8 cellular contexts compared by ENCODE assay signal in the genomic region with DNA sequence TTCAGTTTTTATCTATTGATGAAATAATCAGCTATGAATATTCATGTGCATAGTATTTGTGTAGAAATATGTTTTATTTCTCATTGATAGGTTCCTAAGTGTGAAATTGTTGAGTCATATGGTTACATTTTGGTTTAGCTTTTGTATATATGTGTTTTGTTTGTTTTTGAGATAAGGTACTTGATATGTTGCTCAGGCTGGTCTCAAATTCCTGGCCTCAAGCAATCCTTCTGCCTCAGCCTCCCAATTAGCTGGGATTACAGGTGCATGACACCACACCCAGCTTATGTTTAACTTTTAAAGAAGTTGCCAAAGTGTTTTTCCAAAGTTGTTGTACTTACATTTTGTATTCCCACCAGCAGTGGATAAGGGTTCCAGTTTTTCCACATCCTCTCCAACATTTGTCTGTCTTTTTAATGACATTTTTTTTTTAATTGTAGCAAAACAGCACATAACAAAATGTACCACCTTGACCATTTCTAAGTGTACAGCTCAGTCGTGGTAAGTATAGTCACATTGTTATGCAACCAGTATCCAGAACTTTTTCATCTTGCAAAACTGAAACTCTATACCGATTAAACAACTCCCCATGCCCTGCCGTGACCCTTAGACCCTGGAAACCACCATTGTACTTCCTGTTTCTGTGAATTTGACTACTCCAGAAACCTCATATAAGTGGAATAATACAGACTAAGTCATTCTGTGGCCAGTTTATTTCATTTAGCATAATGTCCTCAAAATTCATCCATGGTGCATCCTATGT. TPM values are rescaled to one million over a fixed set of nuclear protein-coding genes. Genes with fewer than 3 reads are reported as not detected.
A peak's percentile ranks its signal among the peaks of the same experiment; 100 is the strongest.
DNase-seq lines count a peak whose midpoint lies in the region; ATAC-seq, FAIRE-seq and TF ChIP-seq lines count a peak whose summit lies in the region.

No MANE protein-coding gene starts in this region.

- H3K27me3 ChIP-seq in A673 (replicated peaks; ENCODE audit: insufficient read depth, low read depth, low read length, poor library complexity) (no peaks in the 10 kb centered on the region), GM12878 (replicated peaks in 1 of 2; ENCODE audit: control insufficient read depth in 2 of 2, insufficient read depth in 2 of 2, low read length in 1 of 2) (no peaks in the 10 kb centered on the region)
- no peaks in the 10 kb centered on the region for H3K27me3 ChIP-seq in effector memory CD4-positive, alpha-beta T cell (replicated peaks; ENCODE audit: control insufficient read depth, insufficient read depth, low read length, poor library complexity, severe bottlenecking)

- no peak overlapping the region for H3K9ac ChIP-seq in GM12878 (ENCODE audit: control insufficient read depth, insufficient read depth, low read length)

- H3K9me3 ChIP-seq in A673 (ENCODE audit: low read depth, low read length, poor library complexity, severe bottlenecking) (no peaks in the 10 kb centered on the region), GM12878 (replicated peaks; ENCODE audit: control insufficient read depth, insufficient read depth, low read length) (no peaks in the 10 kb centered on the region)
- H3K9me3 ChIP-seq in effector memory CD4-positive, alpha-beta T cell (ENCODE audit: control insufficient read depth, low read length), result no peaks in the 10 kb centered on the region

- ATAC-seq in GM19452 (IDR thresholded peaks at IDR 0.05; ENCODE audit: unreplicated experiment), result peak; percentile 89
- peak; percentile 88 for ATAC-seq in HG03469 (IDR thresholded peaks at IDR 0.05; ENCODE audit: unreplicated experiment)
- ATAC-seq in GM12878, result peak; percentile 92

- WGBS in GM12878 (ENCODE audit: insufficient coverage, insufficient replicate concordance, low lambda C conversion rate, missing lambda C conversion rate), result 2% methylated on average over 3 of the region's 3 CpGs

- H2AFZ ChIP-seq in GM12878 (ENCODE audit: control insufficient read depth, low read depth, low read length), result no peak overlapping the region

- peak overlapping the region; percentile 34; the same call in 1 of the 2 replicates for H3K4me2 ChIP-seq in GM12878 (ENCODE audit: control insufficient read depth, insufficient read depth)

- in situ Hi-C loops in GM12878 (cut with MboI), result no loop called here

- peak; percentile 50 for DNase-seq in A673 (ENCODE audit: low spot score)
- no peak for DNase-seq in GM12878 (ENCODE audit: low read depth, low spot score)
- DNase-seq in NCI-H524 (lab: John Stamatoyannopoulos, UW), result no peak
- no peak for DNase-seq in putamen (ENCODE audit: low spot score)
- no peak for DNase-seq in NCI-H1105 (lab: John Stamatoyannopoulos, UW)
- DNase-seq in effector memory CD4-positive, alpha-beta T cell, result no peak

- FAIRE-seq in GM12878 (lab: Jason Lieb, UNC), result no peak

- TF ChIP-seq RAD21 in GM12878 (IDR thresholded peaks at IDR 0.05; ENCODE audit: insufficient read depth, low read depth, low read length), result no peak

- no peak for TF ChIP-seq EP300 in GM12878 (IDR thresholded peaks at IDR 0.05; ENCODE audit: borderline replicate concordance in 1 of 2, control insufficient read depth in 1 of 2, low read depth in 2 of 2, low read length in 2 of 2)

- H3K4me3 ChIP-seq in A673 (ENCODE audit: low read depth, low read length, poor library complexity, severe bottlenecking), result no peak overlapping the region
- H3K4me3 ChIP-seq in GM12878, result no peak overlapping the region
- no peak overlapping the region for H3K4me3 ChIP-seq in effector memory CD4-positive, alpha-beta T cell (ENCODE audit: insufficient read depth, low read depth, low read length, poor library complexity, severe bottlenecking)

- H3K4me1 ChIP-seq in A673 (ENCODE audit: insufficient read depth, low read length, poor library complexity, severe bottlenecking), result no peaks in the 10 kb centered on the region
- peaks cover 4% of the 10 kb centered on the region; the same call in 1 of the 2 replicates for H3K4me1 ChIP-seq in GM12878 (ENCODE audit: control insufficient read depth, insufficient read depth, low read length)
- H3K4me1 ChIP-seq in effector memory CD4-positive, alpha-beta T cell (ENCODE audit: control insufficient read depth, insufficient read depth, low read length, poor library complexity, severe bottlenecking), result peaks cover 4% of the 10 kb centered on the region

- H3K79me2 ChIP-seq in GM12878 (ENCODE audit: control insufficient read depth, insufficient read depth, low read length), result no peaks in the 10 kb centered on the region

- intact Hi-C loops in A673 (cut with micrococcal nuclease; ENCODE audit: unreplicated experiment) (loop anchor here (10.0 kb wide), 1 partner anchor 193 kb away; a partner anchor contains a TSS), GM12878 (cut with micrococcal nuclease; ENCODE audit: unreplicated experiment) (no loop called here)

- H4K20me1 ChIP-seq in GM12878 (ENCODE audit: control insufficient read depth, insufficient read depth), result no peaks in the 10 kb centered on the region

- no peak overlapping the region for H3K27ac ChIP-seq in A673 (ENCODE audit: low read depth, low read length, poor library complexity, severe bottlenecking)
- no peak overlapping the region for H3K27ac ChIP-seq in GM12878 (ENCODE audit: control insufficient read depth, insufficient read depth)
- H3K27ac ChIP-seq in effector memory CD4-positive, alpha-beta T cell (ENCODE audit: insufficient read depth, low read length, poor library complexity, severe bottlenecking), result no peak overlapping the region

- SMC1A ChIA-PET in GM12878 (lab: Charles Lee; ENCODE audit: uncharacterized antibody, unreplicated experiment), result interaction anchor here (0.6 to 0.8 kb wide), 4 partner anchors 37 to 159 kb away, joined by 3 read pairs; no protein-coding TSS in a partner anchor

- H3K36me3 ChIP-seq in A673 (ENCODE audit: insufficient read depth, low read length, poor library complexity, severe bottlenecking) (no peaks in the 10 kb centered on the region), GM12878 (ENCODE audit: control insufficient read depth in 2 of 2, insufficient read depth in 2 of 2, low read length in 1 of 2) (no peaks in the 10 kb centered on the region)
- H3K36me3 ChIP-seq in effector memory CD4-positive, alpha-beta T cell (ENCODE audit: control insufficient read depth, insufficient read depth, low read length), result no peaks in the 10 kb centered on the region

- CTCF ChIA-PET in A673 (lab: Charles Lee), result no interaction called here
- CTCF ChIA-PET in GM12878 (lab: Yijun Ruan, JAX), result interaction anchor here (0.6 to 1.7 kb wide), 10 partner anchors 11 to 64 kb away, joined by 3 to 7 read pairs (median 4); a partner anchor contains a TSS

- BruUV-seq in A673 (replicated peaks; lab: Mats Ljungman, UMichigan), result no TSS peak
- BruUV-seq in GM12878 (replicated peaks; lab: Mats Ljungman, UMichigan), result no TSS peak

- POLR2A ChIA-PET in A673 (lab: Charles Lee; ENCODE audit: low non-redundant PET) (no interaction called here), GM12878 (lab: Charles Lee) (interaction anchor here (1.3 to 1.7 kb wide), 2 partner anchors 20 to 53 kb away, joined by 4 to 6 read pairs; a partner anchor contains a TSS)

- TF ChIP-seq POLR2A in GM12878 (IDR thresholded peaks at IDR 0.05; ENCODE audit: low read depth, low read length), result no peak

- RAD21 ChIA-PET in GM12878 (lab: Charles Lee; ENCODE audit: unreplicated experiment), result interaction anchor here (1.0 to 1.4 kb wide), 3 partner anchors 18 to 144 kb away, joined by 3 to 4 read pairs (median 3); no protein-coding TSS in a partner anchor

- TF ChIP-seq CTCF in A673 (conservative IDR thresholded peaks at IDR 0.05; ENCODE audit: low read depth, low read length), result no peak
- no peak for TF ChIP-seq CTCF in GM12878 (IDR thresholded peaks at IDR 0.05 in 2 of 3, conservative IDR thresholded peaks at IDR 0.05 in 1 of 3; ENCODE audit: control insufficient read depth in 2 of 3, extremely low read depth in 1 of 3, insufficient read depth in 1 of 3, low read depth in 3 of 3, low read length in 3 of 3)

RNA-seq across cellular contexts. Expression of a gene that starts 12.6 kb away (rescaled TPM):
- total RNA-seq in A673 (2021) (16.9 and 18.6 TPM in 2 replicates), GM12878 (2014; rRNA removed) (10.4 and 12.4 TPM in 2 replicates), GM12878 (2014; rRNA removed; fragmentation: Illumina TruSeq; extraction: Trizol) (14.7 and 14.9 TPM in 2 replicates), GM12878 (2021) (13.0 and 13.4 TPM in 2 replicates)
- total RNA-seq in GM12878 (2013; cell fraction: nucleolus; rRNA removed), result 20.5 and 22.3 TPM in 2 replicates
- polyA plus RNA-seq in GM12878 (2011; ENCODE audit: low read depth), result 3.5 TPM
- polyA plus RNA-seq in GM12878 (2011; rRNA removed) (29.0 and 46.3 TPM in 2 replicates), GM12878 (2014; fragmentation: Illumina TruSeq; extraction: Trizol) (16.1 and 17.9 TPM in 2 replicates), GM12878 (2014; fragmentation: Nextera tagmentation; extraction: Ambion mirVana) (10 to 100 TPM in 1 of 2 experiments, 1 to 10 TPM in 1; 6.1 to 17.8 TPM), GM12878 (2014; rRNA removed) (8.9 and 11.3 TPM in 2 replicates), GM12878 (2016; fragmentation: Nextera tagmentation; extraction: Ambion mirVana) (10 to 100 TPM; 30.7 to 32.0 TPM)
- polyA plus RNA-seq in GM12878 (2011; cell fraction: cytosol; rRNA removed), result 8.8 and 9.6 TPM in 2 replicates
- 10.4 and 10.5 TPM in 2 replicates for polyA plus RNA-seq in GM12878 (2011; cell fraction: nucleus; rRNA removed)
- 7.2 and 7.6 TPM in 2 replicates for polyA plus RNA-seq in GM12878 (2012)
- polyA minus RNA-seq in GM12878 (2011; rRNA and poly(A)+ RNA removed), result 4.1 and 8.0 TPM in 2 replicates
- polyA minus RNA-seq in GM12878 (2011; cell fraction: cytosol; rRNA and poly(A)+ RNA removed), result 2.9 and 4.1 TPM in 2 replicates
- polyA minus RNA-seq in GM12878 (2011; cell fraction: nucleus; rRNA and poly(A)+ RNA removed), result 7.3 and 12.9 TPM in 2 replicates

RNA-seq across cellular contexts. Expression of a gene that starts 53.3 kb away (rescaled TPM):
- total RNA-seq in A673 (2021), result 55.0 and 64.5 TPM in 2 replicates
- total RNA-seq in GM12878 (2013; cell fraction: nucleolus; rRNA removed), result 7.4 and 9.0 TPM in 2 replicates
- total RNA-seq in GM12878 (2014; rRNA removed), result 23.0 and 26.0 TPM in 2 replicates
- total RNA-seq in GM12878 (2014; rRNA removed; fragmentation: Illumina TruSeq; extraction: Trizol), result 42.7 and 46.8 TPM in 2 replicates
- total RNA-seq in GM12878 (2021), result 31.8 and 34.3 TPM in 2 replicates
- polyA plus RNA-seq in GM12878 (2011; ENCODE audit: low read depth), result 20.4 TPM
- polyA plus RNA-seq in GM12878 (2011; rRNA removed), result 71.6 and 88.7 TPM in 2 replicates
- 21.3 and 27.3 TPM in 2 replicates for polyA plus RNA-seq in GM12878 (2011; cell fraction: cytosol; rRNA removed)
- polyA plus RNA-seq in GM12878 (2011; cell fraction: nucleus; rRNA removed), result 11.8 and 13.8 TPM in 2 replicates
- 24.1 and 29.1 TPM in 2 replicates for polyA plus RNA-seq in GM12878 (2012)
- 45.4 and 48.0 TPM in 2 replicates for polyA plus RNA-seq in GM12878 (2014; fragmentation: Illumina TruSeq; extraction: Trizol)
- 100 to 1,000 TPM; 156 to 162 TPM for polyA plus RNA-seq in GM12878 (2014; fragmentation: Nextera tagmentation; extraction: Ambion mirVana)
- polyA plus RNA-seq in GM12878 (2014; rRNA removed), result 21.8 and 28.5 TPM in 2 replicates
- polyA plus RNA-seq in GM12878 (2016; fragmentation: Nextera tagmentation; extraction: Ambion mirVana), result 100 to 1,000 TPM; 129 to 139 TPM
- 5.0 and 11.0 TPM in 2 replicates for polyA minus RNA-seq in GM12878 (2011; rRNA and poly(A)+ RNA removed)
- 4.1 and 8.7 TPM in 2 replicates for polyA minus RNA-seq in GM12878 (2011; cell fraction: cytosol; rRNA and poly(A)+ RNA removed)
- 2.2 and 3.1 TPM in 2 replicates for polyA minus RNA-seq in GM12878 (2011; cell fraction: nucleus; rRNA and poly(A)+ RNA removed)

RNA-seq across cellular contexts. Expression of a gene that starts 54.6 kb away (rescaled TPM):
- 8.2 and 8.3 TPM in 2 replicates for total RNA-seq in A673 (2021)
- 20.1 TPM in 2 replicates for total RNA-seq in GM12878 (2013; cell fraction: nucleolus; rRNA removed)
- 3.7 and 4.2 TPM in 2 replicates for total RNA-seq in GM12878 (2014; rRNA removed)
- total RNA-seq in GM12878 (2014; rRNA removed; fragmentation: Illumina TruSeq; extraction: Trizol), result 4.4 and 4.6 TPM in 2 replicates
- total RNA-seq in GM12878 (2021), result 3.5 and 3.8 TPM in 2 replicates
- 1.3 TPM for polyA plus RNA-seq in GM12878 (2011; ENCODE audit: low read depth)
- polyA plus RNA-seq in GM12878 (2011; rRNA removed), result 7.5 and 14.8 TPM in 2 replicates
- polyA plus RNA-seq in GM12878 (2011; cell fraction: cytosol; rRNA removed), result 1.7 and 1.9 TPM in 2 replicates
- 4.3 and 5.3 TPM in 2 replicates for polyA plus RNA-seq in GM12878 (2011; cell fraction: nucleus; rRNA removed)
- polyA plus RNA-seq in GM12878 (2012), result 3.1 and 5.3 TPM in 2 replicates
- polyA plus RNA-seq in GM12878 (2014; fragmentation: Illumina TruSeq; extraction: Trizol), result 3.4 and 4.2 TPM in 2 replicates
- 1 to 10 TPM in 1 of 2 experiments, under 1 TPM in 1; 0.84 to 1.5 TPM for polyA plus RNA-seq in GM12878 (2014; fragmentation: Nextera tagmentation; extraction: Ambion mirVana)
- 2.0 and 2.3 TPM in 2 replicates for polyA plus RNA-seq in GM12878 (2014; rRNA removed)
- 1 to 10 TPM; 3.8 to 4.1 TPM for polyA plus RNA-seq in GM12878 (2016; fragmentation: Nextera tagmentation; extraction: Ambion mirVana)
- polyA minus RNA-seq in GM12878 (2011; rRNA and poly(A)+ RNA removed), result 4.4 and 5.3 TPM in 2 replicates
- polyA minus RNA-seq in GM12878 (2011; cell fraction: cytosol; rRNA and poly(A)+ RNA removed), result 3.5 and 4.1 TPM in 2 replicates
- polyA minus RNA-seq in GM12878 (2011; cell fraction: nucleus; rRNA and poly(A)+ RNA removed), result 6.3 and 8.6 TPM in 2 replicates
